In genomic region chr17:40486513-40487370, GRCh38 we compare ENCODE assay signal across 8 cellular contexts. TPM values are rescaled to one million over a fixed set of nuclear protein-coding genes. Genes with fewer than 3 reads are reported as not detected.
DNase-seq lines count a peak whose midpoint lies in the region; ATAC-seq and TF ChIP-seq lines count a peak whose summit lies in the region.

No MANE protein-coding gene starts in this region.

- POLR2A ChIA-PET in activated CD4-positive, alpha-beta T cell treated with anti-CD3 and anti-CD28 coated beads, Interleukin-2, amount 10 ng/mL, durations not matched to agents 7 days and 5 days (lab: Charles Lee): no interaction called here
- POLR2A ChIA-PET in HEK293T (lab: Yijun Ruan, JAX): no interaction called here

- no peak overlapping the region for H3K4me3 Mint-ChIP-seq in activated CD4-positive, alpha-beta T cell treated with anti-CD3 and anti-CD28 coated beads, Interleukin-2, amount 10 ng/mL, durations not matched to agents 7 days and 5 days

- no peak for DNase-seq in activated CD4-positive, alpha-beta T cell treated with anti-CD3 and anti-CD28 coated beads, Interleukin-2, amount 10 ng/mL, durations not matched to agents 7 days and 5 days
- DNase-seq in activated CD4-positive, alpha-beta T cell treated with anti-CD3 and anti-CD28 coated beads, Interleukin-2, amount 50 U/mL, for 48 hours: no peak
- DNase-seq in SJSA1 (ENCODE audit: low read depth in 1 of 2, low spot score in 2 of 2) (no peak), fibroblast of villous mesenchyme (ENCODE audit: low read depth) (peak; percentile 73), stomach (no peak), HEK293T (ENCODE audit: extremely low spot score) (no peak)

- H3K36me3 ChIP-seq in SJSA1: no peaks in the 10 kb centered on the region
- H3K36me3 ChIP-seq in stomach: no peaks in the 10 kb centered on the region

- H3K27me3 Mint-ChIP-seq in activated CD4-positive, alpha-beta T cell treated with anti-CD3 and anti-CD28 coated beads, Interleukin-2, amount 10 ng/mL, durations not matched to agents 7 days and 5 days: no peaks in the 10 kb centered on the region

- TF ChIP-seq EP300 in stomach (IDR thresholded peaks at IDR 0.05): no peak

- ATAC-seq in GM19023 (IDR thresholded peaks at IDR 0.05; ENCODE audit: unreplicated experiment) (no peak), GM18502 (IDR thresholded peaks at IDR 0.05; ENCODE audit: poor library complexity, unreplicated experiment) (no peak)

- H3K27ac ChIP-seq in SJSA1: peak overlapping the region; percentile 96
- H3K27ac ChIP-seq in stomach: peak overlapping the region; percentile 28 to 72 (median 68)

- CTCF ChIA-PET in activated CD4-positive, alpha-beta T cell treated with anti-CD3 and anti-CD28 coated beads, Interleukin-2, amount 10 ng/mL, durations not matched to agents 7 days and 5 days (lab: Charles Lee): interaction anchor here (1.2 to 3.8 kb wide), 6 partner anchors 11 to 46 kb away, joined by 3 to 21 read pairs (median 5); partner anchors contain the start of gene TNS4
- CTCF ChIA-PET in HEK293T (lab: Yijun Ruan, JAX): interaction anchor here (0.6 to 2.0 kb wide), 3 partner anchors 11 to 187 kb away, joined by 4 to 7 read pairs (median 4); no protein-coding TSS in a partner anchor

- H3K4me3 ChIP-seq in SJSA1 (no peak overlapping the region), fibroblast of villous mesenchyme (ENCODE audit: low read depth, low read length) (peak overlapping the region; percentile 3), stomach (no peak overlapping the region)

- H3K9me3 ChIP-seq in SJSA1 (replicated peaks): no peaks in the 10 kb centered on the region
- no peaks in the 10 kb centered on the region for H3K9me3 ChIP-seq in stomach

- peaks cover 95% of the 10 kb centered on the region for H3K4me1 Mint-ChIP-seq in activated CD4-positive, alpha-beta T cell treated with anti-CD3 and anti-CD28 coated beads, Interleukin-2, amount 10 ng/mL, durations not matched to agents 7 days and 5 days

- 83 to 91% (median 88%) methylated on average over 12 of the region's 12 CpGs for WGBS in stomach, 5 donors

- peaks cover 3% of the 10 kb centered on the region for H3K36me3 Mint-ChIP-seq in activated CD4-positive, alpha-beta T cell treated with anti-CD3 and anti-CD28 coated beads, Interleukin-2, amount 10 ng/mL, durations not matched to agents 7 days and 5 days (ENCODE audit: low read depth)

- no peak for TF ChIP-seq POLR2A in stomach (IDR thresholded peaks at IDR 0.05)

- no peak for TF ChIP-seq CTCF in fibroblast of villous mesenchyme (IDR thresholded peaks at IDR 0.05; ENCODE audit: insufficient read depth, low read depth, low read length)
- no peak for TF ChIP-seq CTCF in stomach (IDR thresholded peaks at IDR 0.05)

- H3K4me1 ChIP-seq in SJSA1 (replicated peaks): peaks cover 30% of the 10 kb centered on the region
- H3K4me1 ChIP-seq in stomach: peaks cover 5 to 43% (median 20%) of the 10 kb centered on the region in 4 donors

- peak overlapping the region; percentile 82 for H3K27ac Mint-ChIP-seq in activated CD4-positive, alpha-beta T cell treated with anti-CD3 and anti-CD28 coated beads, Interleukin-2, amount 10 ng/mL, durations not matched to agents 7 days and 5 days

- intact Hi-C loops in stomach (cut with DNase I; ENCODE audit: low total_unique reads): no loop called here

- no peaks in the 10 kb centered on the region for H3K27me3 ChIP-seq in SJSA1 (replicated peaks)
- H3K27me3 ChIP-seq in stomach: no peaks in the 10 kb centered on the region

- no peaks in the 10 kb centered on the region for H3K9me3 Mint-ChIP-seq in activated CD4-positive, alpha-beta T cell treated with anti-CD3 and anti-CD28 coated beads, Interleukin-2, amount 10 ng/mL, durations not matched to agents 7 days and 5 days

TF ChIP-seq in HEK293T, 16 proteins besides CTCF, POLR2A, EP300 and RAD21:
- no peak for TF ChIP-seq TARDBP (IDR thresholded peaks at IDR 0.05)

RNA-seq across cellular contexts. Expression of gene TNS4, which starts 14.7 kb away (rescaled TPM):
- total RNA-seq in activated CD4-positive, alpha-beta T cell treated with anti-CD3 and anti-CD28 coated beads, Interleukin-2, amount 10 ng/mL, durations not matched to agents 7 days and 5 days: 1 to 10 TPM; 3.5 to 3.7 TPM
- total RNA-seq in SJSA1 (2014; rRNA removed; shearing (Covaris generic)): not detected in 2 replicates
- total RNA-seq in fibroblast of villous mesenchyme: not detected in 2 replicates
- total RNA-seq in stomach: 1 to 10 TPM in 1 of 5 donors, under 1 TPM in 3, not detected in 1; 0.18 to 3.5 (median 0.59) TPM
- polyA plus RNA-seq in stomach: 10 to 100 TPM in 1 of 3 donors, under 1 TPM in 1, not detected in 1; 0.62 to 23.2 TPM

RNA-seq across cellular contexts. Expression of gene IGFBP4, which starts 43.5 kb away (rescaled TPM):
- total RNA-seq in activated CD4-positive, alpha-beta T cell treated with anti-CD3 and anti-CD28 coated beads, Interleukin-2, amount 10 ng/mL, durations not matched to agents 7 days and 5 days: 10 to 100 TPM; 65.2 to 67.9 TPM
- total RNA-seq in SJSA1 (2014; rRNA removed; shearing (Covaris generic)): 19.2 and 22.5 TPM in 2 replicates
- total RNA-seq in fibroblast of villous mesenchyme: 188 and 225 TPM in 2 replicates
- 100 to 1,000 TPM in 4 of 5 donors, 10 to 100 TPM in 1; 71.2 to 658 (median 186) TPM for total RNA-seq in stomach
- 100 to 1,000 TPM in 2 of 3 donors, 10 to 100 TPM in 1; 77.3 to 175 (median 138) TPM for polyA plus RNA-seq in stomach
